ENCODE assay signal across 9 cellular contexts in genomic region chr17:64327201-64327930, GRCh38.
DNase-seq lines count a peak whose midpoint lies in the region; TF ChIP-seq lines count a peak whose summit lies in the region.
"Had no signal": no experiment of that assay in that cellular context is flagged by ENCODE, and none has a peak within 500 bp of the region (broad histone marks: within the 10 kb centered on the region; RNA-seq: fewer than 3 reads in every experiment).

No MANE protein-coding gene starts in this region.

- TF ChIP-seq CTCF in RWPE1 (conservative IDR thresholded peaks at IDR 0.05; ENCODE audit: low read depth): no peak

- DNase-seq in RWPE1 (ENCODE audit: low spot score) (no peak), glomerular endothelial cell (ENCODE audit: extremely low read depth, low read depth, low spot score) (peak; percentile 89), trophoblast cell (no peak), MG63 (no peak), NCI-H187 (lab: John Stamatoyannopoulos, UW) (no peak)
- DNase-seq in activated CD4-positive, alpha-beta T cell treated with anti-CD3 and anti-CD28 coated beads, Interleukin-2, amount 50 U/mL, for 4 hours: no peak
- no peak for DNase-seq in stimulated activated naive CD4-positive, alpha-beta T cell (lab: John Stamatoyannopoulos, UW)
- DNase-seq: NK-92 treated with Interleukin-12 subunit alpha and Interleukin-12 subunit beta, amount 100 ng/mL, for 24 hours had no signal

- no peak overlapping the region for H3K4ac ChIP-seq in trophoblast cell (ENCODE audit: low read depth, low read length)

- POLR2A ChIA-PET in RWPE1 (lab: Yijun Ruan, JAX; ENCODE audit: low non-redundant PET): no interaction called here

- H4K20me1 ChIP-seq in BLaER1: no peaks in the 10 kb centered on the region; the same call in 1 of the 2 replicates

- CTCF ChIA-PET in RWPE1 (lab: Yijun Ruan, JAX): interaction anchor here (0.5 kb wide), 1 partner anchor 10 kb away, joined by 3 read pairs; no protein-coding TSS in a partner anchor

- H4K12ac ChIP-seq in trophoblast cell (ENCODE audit: low read depth, low read length): no peak overlapping the region

- H3K36me3 ChIP-seq in BLaER1 (no peaks in the 10 kb centered on the region), trophoblast cell (ENCODE audit: control insufficient read depth in 1 of 2, insufficient read depth in 2 of 2, low read length in 2 of 2) (no peaks in the 10 kb centered on the region), MG63 (no peaks in the 10 kb centered on the region)

- no peak overlapping the region for H2AFZ ChIP-seq in trophoblast cell (ENCODE audit: insufficient read depth, low read length, poor library complexity)

- no peak overlapping the region for H2BK120ac ChIP-seq in trophoblast cell (ENCODE audit: insufficient read depth, low read length, poor library complexity)

- H3K9ac ChIP-seq in BLaER1 (no peak overlapping the region), trophoblast cell (ENCODE audit: low read length) (no peak overlapping the region)

- WGBS in trophoblast cell (ENCODE audit: extremely low coverage, insufficient coverage, insufficient read length): no CpG with 5 or more reads among the region's 6 CpGs

- H3K4me3 ChIP-seq in BLaER1 (no peak overlapping the region), trophoblast cell (ENCODE audit: low read depth, low read length) (no peak overlapping the region), MG63 (no peak overlapping the region)

- H3K23ac ChIP-seq in trophoblast cell (ENCODE audit: low read length): no peak overlapping the region

- no peak overlapping the region for H4K8ac ChIP-seq in trophoblast cell (ENCODE audit: low read depth, low read length)

- no peak overlapping the region for H2AK5ac ChIP-seq in trophoblast cell (ENCODE audit: low read length)

- H2BK12ac ChIP-seq in trophoblast cell (ENCODE audit: low read length): no peak overlapping the region

- no peaks in the 10 kb centered on the region for H3K79me2 ChIP-seq in trophoblast cell (ENCODE audit: control insufficient read depth, insufficient read depth, low read length, poor library complexity)

- H3K14ac ChIP-seq in trophoblast cell (ENCODE audit: low read length): no peak overlapping the region

- no peaks in the 10 kb centered on the region for H3K9me3 ChIP-seq in BLaER1
- H3K9me3 ChIP-seq in trophoblast cell (ENCODE audit: insufficient read depth, low read depth, low read length): no peaks in the 10 kb centered on the region
- H3K9me3 ChIP-seq in MG63: no peaks in the 10 kb centered on the region

- no peak overlapping the region for H4K91ac ChIP-seq in trophoblast cell (ENCODE audit: low read depth, low read length)

- H3K79me1 ChIP-seq in trophoblast cell (ENCODE audit: low read length): peaks cover 9% of the 10 kb centered on the region

- H3K4me2 ChIP-seq in BLaER1 (peak overlapping the region; percentile 65), trophoblast cell (ENCODE audit: low read length) (no peak overlapping the region)

- no peak overlapping the region for H3K27ac ChIP-seq in BLaER1
- peak overlapping the region; percentile 95 for H3K27ac ChIP-seq in RWPE1
- no peak overlapping the region for H3K27ac ChIP-seq in trophoblast cell (ENCODE audit: low read depth, low read length)

- H2BK5ac ChIP-seq in trophoblast cell (ENCODE audit: low read depth, low read length, poor library complexity): peak overlapping the region; percentile 29

- H3K4me1 ChIP-seq in BLaER1 (peaks cover 20% of the 10 kb centered on the region), trophoblast cell (ENCODE audit: control insufficient read depth in 1 of 2, insufficient read depth in 2 of 2, low read length in 2 of 2) (peaks cover 11 to 12% of the 10 kb centered on the region in 2 experiments)

- H3K27me3 ChIP-seq in BLaER1 (no peaks in the 10 kb centered on the region), trophoblast cell (ENCODE audit: insufficient read depth, low read length) (no peaks in the 10 kb centered on the region), MG63 (no peaks in the 10 kb centered on the region)

- no peak overlapping the region for H3K18ac ChIP-seq in trophoblast cell (ENCODE audit: low read length)
